In the genomic region with DNA sequence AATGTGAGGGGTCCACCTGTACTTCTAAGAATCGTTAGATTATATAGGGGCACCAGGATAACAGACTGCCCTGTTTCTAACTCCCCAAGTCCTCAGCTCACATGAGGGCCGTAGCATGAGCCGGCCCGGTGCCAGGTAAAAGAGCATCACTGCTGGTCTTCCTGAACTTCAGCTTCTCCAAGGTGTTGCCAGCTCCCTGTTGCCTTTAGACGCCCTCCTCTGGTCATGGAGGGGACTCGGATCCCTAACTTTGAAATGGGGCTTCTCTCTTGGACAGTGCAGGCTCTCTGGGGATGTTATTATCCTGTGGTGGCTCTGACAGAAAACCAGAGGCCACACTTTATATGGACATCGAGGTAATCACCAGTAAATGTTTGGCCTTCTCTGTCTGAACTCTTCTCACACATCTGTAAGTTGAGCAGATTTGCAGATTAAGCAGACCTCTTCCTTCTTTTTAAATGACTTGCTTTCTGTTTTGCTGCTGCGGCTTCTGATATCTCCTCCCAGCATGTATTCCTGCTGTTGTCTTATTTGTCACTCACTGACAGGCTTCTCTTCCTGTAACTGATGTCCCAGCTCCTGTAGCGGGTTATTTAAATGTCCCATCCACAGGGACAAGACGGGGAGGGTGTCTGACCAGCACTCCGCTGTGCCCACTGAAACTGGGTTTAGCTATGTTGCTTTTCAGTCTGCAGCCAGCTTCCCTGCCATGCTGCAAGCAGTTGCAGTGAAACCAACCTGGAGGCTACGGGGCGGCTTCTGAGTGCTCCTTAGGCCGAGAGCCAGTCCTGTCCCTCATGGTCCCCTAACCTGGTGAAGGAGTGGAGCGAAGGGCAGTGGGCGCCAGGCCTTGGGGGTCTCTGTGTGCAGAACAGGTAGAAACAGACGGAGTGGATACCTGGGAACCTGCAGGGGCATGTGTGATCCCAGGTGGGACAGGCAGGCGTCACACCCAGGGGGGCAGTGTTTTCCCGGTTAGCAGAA, we compare ENCODE assay signal across 8 cellular contexts. TPM values are rescaled to one million over a fixed set of nuclear protein-coding genes. Genes with fewer than 3 reads are reported as not detected.
DNase-seq lines count a peak whose midpoint lies in the region; ATAC-seq and TF ChIP-seq lines count a peak whose summit lies in the region.

No MANE protein-coding gene starts in this region.

- DNase-seq in CD8-positive, alpha-beta memory T cell, result peak in 1 of 5 donors; percentile 34
- DNase-seq in Kasumi-1 (lab: John Stamatoyannopoulos, UW), result peak; percentile 18 to 20
- DNase-seq in memory B cell (ENCODE audit: low spot score in 2 of 2), result no peak
- no peak for DNase-seq in GM19240 (ENCODE audit: insufficient read length, low spot score)
- DNase-seq in NCI-H1048 (lab: John Stamatoyannopoulos, UW), result no peak

- no peaks in the 10 kb centered on the region for H3K9me3 Mint-ChIP-seq in CD8-positive, alpha-beta memory T cell
- H3K9me3 Mint-ChIP-seq in brain, result peaks cover 0 to 5% (median 0%) of the 10 kb centered on the region in 5 experiments
- no peaks in the 10 kb centered on the region for H3K9me3 Mint-ChIP-seq in memory B cell

- CTCF ChIA-PET in CD8-positive, alpha-beta memory T cell (lab: Charles Lee), result interaction anchor here (1.5 to 1.7 kb wide), 2 partner anchors 13 to 109 kb away, joined by 3 to 7 read pairs; no protein-coding TSS in a partner anchor

- no peak for ATAC-seq in memory B cell (ENCODE audit: low read depth)
- no peak for ATAC-seq in GM19452 (IDR thresholded peaks at IDR 0.05; ENCODE audit: unreplicated experiment)
- no peak for ATAC-seq in HG03196 (IDR thresholded peaks at IDR 0.05; ENCODE audit: unreplicated experiment)

- peaks cover 77% of the 10 kb centered on the region for H3K4me1 ChIP-seq in CD8-positive, alpha-beta memory T cell (ENCODE audit: insufficient read depth, low read length)

- peak overlapping the region; percentile 17 to 57 (median 48) for H3K4me3 Mint-ChIP-seq in CD8-positive, alpha-beta memory T cell
- H3K4me3 Mint-ChIP-seq in brain (peak overlapping the region in 3 of 5 experiments; percentile 29 to 41 (median 35)), memory B cell (no peak overlapping the region)

- POLR2A ChIA-PET in CD8-positive, alpha-beta memory T cell (lab: Charles Lee), result interaction anchor here (0.6 kb wide), 1 partner anchor 16 kb away, joined by 3 read pairs; no protein-coding TSS in a partner anchor

- H3K36me3 ChIP-seq in CD8-positive, alpha-beta memory T cell (ENCODE audit: insufficient read depth, low read length), result peaks cover 10% of the 10 kb centered on the region

- TF ChIP-seq CTCF in brain (conservative IDR thresholded peaks at IDR 0.05), result peak; percentile 28 to 55

- no peaks in the 10 kb centered on the region for H3K9me3 ChIP-seq in CD8-positive, alpha-beta memory T cell (ENCODE audit: low read length)

- peak overlapping the region; percentile 69 to 99 (median 84) for H3K27ac Mint-ChIP-seq in CD8-positive, alpha-beta memory T cell
- H3K27ac Mint-ChIP-seq in brain (peak overlapping the region; percentile 38 to 83 (median 75)), memory B cell (peak overlapping the region; percentile 67)

- no peak overlapping the region for H3K4me3 ChIP-seq in CD8-positive, alpha-beta memory T cell (ENCODE audit: low read length)

- peaks cover 0 to 72% (median 6%) of the 10 kb centered on the region in 3 donors for H3K36me3 Mint-ChIP-seq in CD8-positive, alpha-beta memory T cell
- H3K36me3 Mint-ChIP-seq in brain (peaks cover 26% of the 10 kb centered on the region), memory B cell (peaks cover 10% of the 10 kb centered on the region)

- H3K27me3 Mint-ChIP-seq in CD8-positive, alpha-beta memory T cell, result peaks cover 0 to 1% of the 10 kb centered on the region in 2 donors
- H3K27me3 Mint-ChIP-seq in brain (no peaks in the 10 kb centered on the region), memory B cell (no peaks in the 10 kb centered on the region)

- H3K4me1 Mint-ChIP-seq in CD8-positive, alpha-beta memory T cell, result peaks cover 76 to 92% (median 92%) of the 10 kb centered on the region in 3 donors
- peaks cover 51% of the 10 kb centered on the region for H3K4me1 Mint-ChIP-seq in brain
- H3K4me1 Mint-ChIP-seq in memory B cell, result peaks cover 46% of the 10 kb centered on the region

- H3K27ac ChIP-seq in CD8-positive, alpha-beta memory T cell (ENCODE audit: low read depth, low read length), result no peak overlapping the region

- no peaks in the 10 kb centered on the region for H3K27me3 ChIP-seq in CD8-positive, alpha-beta memory T cell (ENCODE audit: insufficient read depth, low read length, poor library complexity, severe bottlenecking)

RNA-seq across cellular contexts. Expression of a gene that starts 39.2 kb away (rescaled TPM):
- total RNA-seq in CD8-positive, alpha-beta memory T cell, result 1 to 10 TPM; 3.1 to 3.4 TPM
- 1.4 TPM for polyA plus RNA-seq in CD8-positive, alpha-beta memory T cell
- 2.7 TPM for polyA plus RNA-seq in brain (ENCODE audit: insufficient read depth, low read depth, low replicate concordance)

RNA-seq across cellular contexts. Expression of a gene that starts 39.9 kb away (rescaled TPM):
- total RNA-seq in CD8-positive, alpha-beta memory T cell, result 100 to 1,000 TPM; 337 to 341 TPM
- polyA plus RNA-seq in CD8-positive, alpha-beta memory T cell, result 334 TPM
- polyA plus RNA-seq in brain (ENCODE audit: insufficient read depth, low read depth, low replicate concordance), result 379 TPM

RNA-seq across cellular contexts. Expression of a gene that starts 52.6 kb away (rescaled TPM):
- total RNA-seq in CD8-positive, alpha-beta memory T cell, result 1 to 10 TPM; 6.5 to 7.5 TPM
- polyA plus RNA-seq in CD8-positive, alpha-beta memory T cell, result not detected
- 18.9 TPM for polyA plus RNA-seq in brain (ENCODE audit: insufficient read depth, low read depth, low replicate concordance)

Comparison
In these comparisons a context has a peak if more than half of its experiments do, and no peak if none do; other contexts are left out.
1. DNase-seq: peak in Kasumi-1 (2 of 2); none in memory B cell (0 of 2), GM19240 (single experiment) and NCI-H1048 (single experiment).
2. RNA of a gene that starts 52.6 kb away (polyA plus RNA-seq): 18.9 TPM in brain (single experiment); not detected in CD8-positive, alpha-beta memory T cell (single experiment); every median in the first group is over 10 times any median in the second.
3. Peak in every context shown above with its lines, with median percentiles within 50 percentile points of each other: H3K27ac Mint-ChIP-seq.